In the genomic region with DNA sequence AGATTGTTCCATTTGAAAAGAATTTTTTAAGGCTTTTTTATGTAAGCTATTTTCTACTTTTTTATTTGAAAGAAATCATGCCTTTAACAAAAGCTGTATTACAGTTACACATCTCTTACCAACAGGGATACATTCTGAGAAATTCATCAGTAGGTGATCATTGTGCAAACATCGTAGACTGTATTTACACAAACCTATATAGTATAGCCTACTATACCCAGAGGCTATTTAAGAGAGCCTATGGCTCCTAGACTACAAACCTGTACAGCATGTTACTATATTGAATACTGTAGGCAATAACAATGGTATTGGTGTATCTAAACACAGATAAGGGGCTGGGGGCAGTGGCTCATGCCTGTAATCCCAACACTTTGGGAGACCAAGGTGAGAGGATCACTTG, we compare ENCODE assay signal across 28 cellular contexts. TPM values are rescaled to one million over a fixed set of nuclear protein-coding genes. Genes with fewer than 3 reads are reported as not detected.
DNase-seq lines count a peak whose midpoint lies in the region; ATAC-seq lines count a peak whose summit lies in the region.
"Had no signal": no experiment of that assay in that cellular context is flagged by ENCODE, and none has a peak within 500 bp of the region (broad histone marks: within the 10 kb centered on the region; RNA-seq: fewer than 3 reads in every experiment).

No MANE protein-coding gene starts in this region.

- ATAC-seq in left colon: peak; percentile 77
- ATAC-seq: HepG2 had no signal

- DNase-seq in NCI-H510A treated with DMSO at 0.1 percent for 48 hours (lab: John Stamatoyannopoulos, UW) (peak; percentile 3), NCI-H510A (lab: John Stamatoyannopoulos, UW) (no peak), NCI-H146 treated with DMSO at 0.1 percent for 48 hours (lab: John Stamatoyannopoulos, UW; ENCODE audit: unreplicated experiment) (peak; percentile 9), NCI-H748 (lab: John Stamatoyannopoulos, UW; ENCODE audit: unreplicated experiment) (peak; percentile 24), left colon (no peak), midbrain (lab: John Stamatoyannopoulos, UW) (no peak), NCI-H1436 treated with DMSO at 0.1 percent for 48 hours (lab: John Stamatoyannopoulos, UW) (no peak), EL (no peak)
- DNase-seq: 8988T; ACHN; BE2C; CD8-positive, alpha-beta memory T cell; DMS 273 treated with DMSO at 0.1 percent for 48 hours; DND-41; GM23248; HFFc6; Karpas-422; NCI-H1092 treated with DMSO at 0.1 percent for 48 hours; NCI-H187; NCI-H2081 treated with DMSO at 0.1 percent for 48 hours; NCI-H2171 treated with DMSO at 0.1 percent for 48 hours; NCI-H446; NCI-H774; PC-9; SHP77 treated with DMSO at 0.1 percent for 48 hours; SK-N-SH; SW 1271 had no signal

- intact Hi-C loops in left colon (cut with DNase I, micrococcal nuclease): no loop called here

RNA-seq across cellular contexts. Expression of gene PEAK1, which starts 43.1 kb away (rescaled TPM):
- total RNA-seq in left colon: 10 to 100 TPM; 57.0 to 57.5 TPM

RNA-seq across cellular contexts. Expression of gene HMG20A, which starts 43.9 kb away (rescaled TPM):
- 10 to 100 TPM; 30.6 to 31.6 TPM for total RNA-seq in left colon

Comparison
In these comparisons a context has a peak if more than half of its experiments do, and no peak if none do; other contexts are left out.
1. DNase-seq: peak in NCI-H510A treated with DMSO at 0.1 percent for 48 hours (single experiment), NCI-H146 treated with DMSO at 0.1 percent for 48 hours (single experiment) and NCI-H748 (single experiment); none in NCI-H510A (single experiment), left colon (0 of 2), midbrain (single experiment), NCI-H1436 treated with DMSO at 0.1 percent for 48 hours (single experiment) and EL (single experiment).